Comparison of ENCODE assay signal across 1 cellular context in genomic region chr19:43798026-43798545, GRCh38.
TF ChIP-seq lines count a peak whose summit lies in the region.

No MANE protein-coding gene starts in this region.

TF ChIP-seq in HCT116, 20 proteins besides CTCF, POLR2A, EP300 and RAD21 (continued from another document):
- TF ChIP-seq, protein P1, sequence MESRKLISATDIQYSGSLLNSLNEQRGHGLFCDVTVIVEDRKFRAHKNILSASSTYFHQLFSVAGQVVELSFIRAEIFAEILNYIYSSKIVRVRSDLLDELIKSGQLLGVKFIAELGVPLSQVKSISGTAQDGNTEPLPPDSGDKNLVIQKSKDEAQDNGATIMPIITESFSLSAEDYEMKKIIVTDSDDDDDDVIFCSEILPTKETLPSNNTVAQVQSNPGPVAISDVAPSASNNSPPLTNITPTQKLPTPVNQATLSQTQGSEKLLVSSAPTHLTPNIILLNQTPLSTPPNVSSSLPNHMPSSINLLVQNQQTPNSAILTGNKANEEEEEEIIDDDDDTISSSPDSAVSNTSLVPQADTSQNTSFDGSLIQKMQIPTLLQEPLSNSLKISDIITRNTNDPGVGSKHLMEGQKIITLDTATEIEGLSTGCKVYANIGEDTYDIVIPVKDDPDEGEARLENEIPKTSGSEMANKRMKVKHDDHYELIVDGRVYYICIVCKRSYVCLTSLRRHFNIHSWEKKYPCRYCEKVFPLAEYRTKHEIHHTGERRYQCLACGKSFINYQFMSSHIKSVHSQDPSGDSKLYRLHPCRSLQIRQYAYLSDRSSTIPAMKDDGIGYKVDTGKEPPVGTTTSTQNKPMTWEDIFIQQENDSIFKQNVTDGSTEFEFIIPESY (IDR thresholded peaks at IDR 0.05; ENCODE audit: extremely low read depth, insufficient replicate concordance, low read length): no peak
- no peak for TF ChIP-seq TCF7L2 (IDR thresholded peaks at IDR 0.05; ENCODE audit: borderline replicate concordance, extremely low read depth, insufficient read depth, insufficient read length)
- no peak for TF ChIP-seq ZNF274 (IDR thresholded peaks at IDR 0.05; ENCODE audit: low read depth, low read length)
- TF ChIP-seq SIN3A (IDR thresholded peaks at IDR 0.05; ENCODE audit: low read depth): no peak
- TF ChIP-seq CBX3 (IDR thresholded peaks at IDR 0.05; ENCODE audit: low read depth): no peak
- no peak for TF ChIP-seq REST (IDR thresholded peaks at IDR 0.05; ENCODE audit: low read depth)
- no peak for TF ChIP-seq EZH2phosphoT487 (IDR thresholded peaks at IDR 0.05; ENCODE audit: borderline replicate concordance)
